ENCODE assay signal across 11 cellular contexts in the genomic region with DNA sequence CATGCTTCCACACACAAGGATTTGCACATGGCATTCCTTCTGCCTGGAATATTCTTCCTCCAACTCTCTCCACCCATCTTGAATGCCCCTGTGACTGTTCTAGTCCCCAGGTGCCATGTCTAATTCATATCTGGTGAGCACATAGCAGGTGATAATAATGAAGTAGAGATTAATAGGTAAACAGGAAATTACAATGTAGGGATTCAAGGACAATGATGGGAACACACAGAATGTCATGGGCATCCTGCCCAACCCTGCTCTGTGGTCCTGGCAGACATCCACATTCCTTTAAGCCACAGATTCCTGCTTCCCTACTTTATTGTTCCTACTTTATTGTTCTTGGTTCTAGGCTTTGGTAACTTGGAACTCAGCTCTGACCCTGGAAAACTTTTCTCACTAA.
DNase-seq lines count a peak whose midpoint lies in the region; ATAC-seq, FAIRE-seq and TF ChIP-seq lines count a peak whose summit lies in the region.
"Had no signal": no experiment of that assay in that cellular context is flagged by ENCODE, and none has a peak within 500 bp of the region (broad histone marks: within the 10 kb centered on the region; RNA-seq: fewer than 3 reads in every experiment).

No MANE protein-coding gene starts in this region.

- intact Hi-C loops in Right ventricle myocardium inferior (cut with DNase I) (no loop called here), Right ventricle myocardium superior (cut with DNase I) (no loop called here)

- ATAC-seq in Right ventricle myocardium inferior (no peak), Right ventricle myocardium superior (ENCODE audit: poor library complexity) (no peak), foreskin keratinocyte (peak; percentile 47), GM21529 (IDR thresholded peaks at IDR 0.05; ENCODE audit: unreplicated experiment) (no peak)

- H3K36me3 ChIP-seq in SJCRH30 = no peaks in the 10 kb centered on the region
- H3K36me3 ChIP-seq: sigmoid colon had no signal

- in situ Hi-C loops in KBM-7 (cut with MboI; ENCODE audit: low pct_unique_long_range_greater_than_20kb, low sequenced_read_pairs) = no loop called here

- H3K27me3 ChIP-seq in SJCRH30 (no peaks in the 10 kb centered on the region), foreskin keratinocyte (peaks cover 16% of the 10 kb centered on the region)
- H3K27me3 ChIP-seq: sigmoid colon had no signal

- DNase-seq in Right ventricle myocardium inferior (ENCODE audit: missing footprints) (peak; percentile 25), Right ventricle myocardium superior (no peak), SJCRH30 (peak; percentile 62 to 75), foreskin keratinocyte (peak; percentile 35 to 53), urothelium cell line (ENCODE audit: low spot score) (peak; percentile 65), KBM-7 (no peak), superior temporal gyrus (ENCODE audit: extremely low spot score) (no peak)
- DNase-seq: mesendoderm, NCI-H526 treated with DMSO at 0.1 percent for 48 hours, sigmoid colon had no signal

- H3K9me3 ChIP-seq in SJCRH30 (replicated peaks) = no peaks in the 10 kb centered on the region
- H3K9me3 ChIP-seq: sigmoid colon had no signal

- H3K27ac ChIP-seq in SJCRH30 (peak overlapping the region; percentile 13; the same call in 1 of the 2 replicates), foreskin keratinocyte (no peak overlapping the region)
- H3K27ac ChIP-seq: sigmoid colon had no signal

- no peak for TF ChIP-seq CTCF in foreskin keratinocyte (conservative IDR thresholded peaks at IDR 0.05)

- peaks cover 19% of the 10 kb centered on the region for H3K4me1 ChIP-seq in SJCRH30
- no peaks in the 10 kb centered on the region for H3K4me1 ChIP-seq in foreskin keratinocyte
- H3K4me1 ChIP-seq: sigmoid colon had no signal

- H3K4me3 ChIP-seq in SJCRH30 = no peak overlapping the region
- H3K4me3 ChIP-seq: sigmoid colon had no signal

- FAIRE-seq in urothelium cell line (lab: Jason Lieb, UNC) = peak; percentile 91

Comparison
In these comparisons a context has a peak if more than half of its experiments do, and no peak if none do; other contexts are left out.
1. DNase-seq: peak in Right ventricle myocardium inferior (single experiment), SJCRH30 (2 of 2), foreskin keratinocyte (2 of 2) and urothelium cell line (single experiment); none in Right ventricle myocardium superior (single experiment), KBM-7 (single experiment) and superior temporal gyrus (single experiment).